ENCODE assay signal across 8 cellular contexts in genomic region chr5:123610665-123611406, GRCh38.
DNase-seq lines count a peak whose midpoint lies in the region; ATAC-seq and TF ChIP-seq lines count a peak whose summit lies in the region.

No MANE protein-coding gene starts in this region.

- TF ChIP-seq POLR2A in gastroesophageal sphincter (IDR thresholded peaks at IDR 0.05), result no peak

- CTCF ChIA-PET in activated CD4-positive, alpha-beta T cell treated with anti-CD3 and anti-CD28 coated beads, Interleukin-2, amount 10 ng/mL, durations not matched to agents 7 days and 5 days (lab: Charles Lee), result interaction anchor here (0.5 to 1.6 kb wide), 6 partner anchors 9 to 205 kb away, joined by 3 to 15 read pairs (median 4); partner anchors contain the start of gene CEP120

- H3K4me1 Mint-ChIP-seq in activated CD4-positive, alpha-beta T cell treated with anti-CD3 and anti-CD28 coated beads, Interleukin-2, amount 10 ng/mL, durations not matched to agents 7 days and 5 days, result peaks cover 6% of the 10 kb centered on the region

- no peak overlapping the region for H3K4me2 ChIP-seq in parathyroid adenoma (ENCODE audit: low read length)

- H3K27me3 ChIP-seq in GM06990 (replicated peaks; ENCODE audit: control insufficient read depth, insufficient read depth, low read length), result no peaks in the 10 kb centered on the region
- no peaks in the 10 kb centered on the region for H3K27me3 ChIP-seq in gastroesophageal sphincter
- H3K27me3 ChIP-seq in parathyroid adenoma (ENCODE audit: control insufficient read depth, insufficient read depth, low read length), result no peaks in the 10 kb centered on the region

- H3K4me3 ChIP-seq in AG10803 (ENCODE audit: low read length) (no peak overlapping the region), GM06990 (replicated peaks; ENCODE audit: low read depth, low read length) (no peak overlapping the region), gastroesophageal sphincter (no peak overlapping the region), parathyroid adenoma (ENCODE audit: low read depth, low read length) (no peak overlapping the region)

- H2AFZ ChIP-seq in parathyroid adenoma, result no peak overlapping the region

- H3K36me3 ChIP-seq in GM06990 (ENCODE audit: control insufficient read depth, insufficient read depth, low read length), result peaks cover 2% of the 10 kb centered on the region
- peaks cover 0 to 38% of the 10 kb centered on the region in 2 donors for H3K36me3 ChIP-seq in gastroesophageal sphincter
- no peaks in the 10 kb centered on the region for H3K36me3 ChIP-seq in parathyroid adenoma (ENCODE audit: control insufficient read depth, insufficient read depth, low read length)

- ATAC-seq in HG02759 (IDR thresholded peaks at IDR 0.05; ENCODE audit: unreplicated experiment) (peak; percentile 53), gastroesophageal sphincter (peak; percentile 62)

- no peak for TF ChIP-seq EP300 in gastroesophageal sphincter (IDR thresholded peaks at IDR 0.05)

- H3K27me3 Mint-ChIP-seq in activated CD4-positive, alpha-beta T cell treated with anti-CD3 and anti-CD28 coated beads, Interleukin-2, amount 10 ng/mL, durations not matched to agents 7 days and 5 days, result no peaks in the 10 kb centered on the region

- peak overlapping the region in 1 of 4 donors; percentile 21 for H3K27ac ChIP-seq in gastroesophageal sphincter
- H3K27ac ChIP-seq in parathyroid adenoma, result no peak overlapping the region

- TF ChIP-seq CTCF in AG10803 (conservative IDR thresholded peaks at IDR 0.05; ENCODE audit: low read length) (peak; percentile 99), GM06990 (IDR thresholded peaks at IDR 0.05; ENCODE audit: insufficient read depth, low read length, poor library complexity, severe bottlenecking) (peak; percentile 89), gastroesophageal sphincter (IDR thresholded peaks at IDR 0.05) (peak; percentile 88 to 97 (median 93)), parathyroid adenoma (IDR thresholded peaks at IDR 0.05) (peak; percentile 97)

- H3K9ac ChIP-seq in parathyroid adenoma, result no peak overlapping the region

- peaks cover 0 to 7% (median 4%) of the 10 kb centered on the region in 3 donors for H3K4me1 ChIP-seq in gastroesophageal sphincter
- H3K4me1 ChIP-seq in parathyroid adenoma, result no peaks in the 10 kb centered on the region

- no peaks in the 10 kb centered on the region for H3K9me3 ChIP-seq in gastroesophageal sphincter
- H3K9me3 ChIP-seq in parathyroid adenoma (ENCODE audit: control insufficient read depth, low read length), result no peaks in the 10 kb centered on the region

- no peak overlapping the region for H3K4me3 Mint-ChIP-seq in activated CD4-positive, alpha-beta T cell treated with anti-CD3 and anti-CD28 coated beads, Interleukin-2, amount 10 ng/mL, durations not matched to agents 7 days and 5 days

- H3K27ac Mint-ChIP-seq in activated CD4-positive, alpha-beta T cell treated with anti-CD3 and anti-CD28 coated beads, Interleukin-2, amount 10 ng/mL, durations not matched to agents 7 days and 5 days, result no peak overlapping the region

- H3K79me2 ChIP-seq in parathyroid adenoma, result no peaks in the 10 kb centered on the region

- H3K36me3 Mint-ChIP-seq in activated CD4-positive, alpha-beta T cell treated with anti-CD3 and anti-CD28 coated beads, Interleukin-2, amount 10 ng/mL, durations not matched to agents 7 days and 5 days (ENCODE audit: low read depth), result peaks cover 9% of the 10 kb centered on the region

- POLR2A ChIA-PET in activated CD4-positive, alpha-beta T cell treated with anti-CD3 and anti-CD28 coated beads, Interleukin-2, amount 10 ng/mL, durations not matched to agents 7 days and 5 days (lab: Charles Lee), result no interaction called here

- peak; percentile 70 for DNase-seq in AG10803 (ENCODE audit: low read depth)
- DNase-seq in GM06990 (ENCODE audit: extremely low read depth, insufficient read length), result peak; percentile 22
- peak; percentile 34 for DNase-seq in NCI-H146 (lab: John Stamatoyannopoulos, UW)
- peak; percentile 50 for DNase-seq in activated CD4-positive, alpha-beta T cell treated with anti-CD3 and anti-CD28 coated beads, Interleukin-2, amount 10 ng/mL, durations not matched to agents 7 days and 5 days
- DNase-seq in activated effector memory CD4-positive, alpha-beta T cell treated with Interleukin-2 at 50 U/mL for 16 hours, result no peak

- H3K9me3 Mint-ChIP-seq in activated CD4-positive, alpha-beta T cell treated with anti-CD3 and anti-CD28 coated beads, Interleukin-2, amount 10 ng/mL, durations not matched to agents 7 days and 5 days, result no peaks in the 10 kb centered on the region

- 24 to 39% methylated on average over 5 of the region's 5 CpGs for WGBS in gastroesophageal sphincter (ENCODE audit: low coverage in 1 of 2), 2 donors
